ENCODE assay signal across 13 cellular contexts in the genomic region with DNA sequence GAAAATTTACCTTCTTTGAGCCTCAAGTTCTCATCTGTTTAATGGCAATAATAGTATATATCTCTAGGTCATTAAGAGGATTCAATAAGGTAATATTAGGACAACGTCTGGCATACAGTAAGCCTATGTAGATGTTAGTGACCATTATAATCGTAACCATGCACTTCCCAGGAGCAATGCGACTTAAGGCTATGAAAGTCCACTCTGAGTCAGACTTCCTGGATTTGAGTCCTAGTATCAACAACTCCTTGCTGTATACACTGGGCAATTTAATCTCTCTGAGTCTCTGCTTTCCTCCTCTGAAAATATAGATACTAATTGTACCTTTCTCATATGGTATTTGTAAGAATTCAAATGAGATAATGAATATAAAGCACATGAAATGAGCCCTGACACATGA.
"Had no signal": no experiment of that assay in that cellular context is flagged by ENCODE, and none has a peak within 500 bp of the region (broad histone marks: within the 10 kb centered on the region; RNA-seq: fewer than 3 reads in every experiment).

No MANE protein-coding gene starts in this region.

- H3K4me3 Mint-ChIP-seq: activated naive CD8-positive, alpha-beta T cell treated with anti-CD3 and anti-CD28 coated beads, Interleukin-2, amount 10 ng/mL, durations not matched to agents 7 days and 5 days; activated T-cell treated with anti-CD3 and anti-CD28 coated beads, Interleukin-2, amount 50 U/mL, for 72 hours; mesothelial cell of epicardium; type B pancreatic cell had no signal

- H3K27me3 Mint-ChIP-seq: type B pancreatic cell had no signal

- H3K27me3 ChIP-seq: right lobe of liver, suprapubic skin had no signal

- H3K36me3 ChIP-seq: right lobe of liver, suprapubic skin had no signal

- DNase-seq: activated CD4-positive, alpha-beta T cell treated with anti-CD3 and anti-CD28 coated beads, Interleukin-2, amount 50 U/mL, for 48 hours; activated CD4-positive, CD25-positive, alpha-beta regulatory T cell treated with anti-CD3 and anti-CD28 coated beads, Interleukin-2, amount 50 U/mL, for 72 hours; activated naive CD8-positive, alpha-beta T cell treated with anti-CD3 and anti-CD28 coated beads, Interleukin-2, amount 10 ng/mL, durations not matched to agents 7 days and 5 days; activated T-cell treated with anti-CD3 and anti-CD28 coated beads, Interleukin-2, amount 50 U/mL, for 72 hours; dorsolateral prefrontal cortex; hippocampal formation; right lobe of liver; stimulated activated CD4-positive, alpha-beta T cell treated with anti-CD3 and anti-CD28 coated beads, Interleukin-2, amount 100 ng/mL, for 24 hours; stimulated activated naive CD4-positive, alpha-beta T cell treated with Interleukin-2 at 50 U/mL for 16 hours had no signal

- H3K9me3 ChIP-seq: right lobe of liver, suprapubic skin had no signal

- H3K36me3 Mint-ChIP-seq: activated naive CD8-positive, alpha-beta T cell treated with anti-CD3 and anti-CD28 coated beads, Interleukin-2, amount 10 ng/mL, durations not matched to agents 7 days and 5 days; type B pancreatic cell had no signal

- H3K27ac Mint-ChIP-seq: activated naive CD8-positive, alpha-beta T cell treated with anti-CD3 and anti-CD28 coated beads, Interleukin-2, amount 10 ng/mL, durations not matched to agents 7 days and 5 days; activated T-cell treated with anti-CD3 and anti-CD28 coated beads, Interleukin-2, amount 50 U/mL, for 72 hours; mesothelial cell of epicardium; type B pancreatic cell had no signal

- FAIRE-seq: endometrium had no signal

- H3K4me1 Mint-ChIP-seq: activated naive CD8-positive, alpha-beta T cell treated with anti-CD3 and anti-CD28 coated beads, Interleukin-2, amount 10 ng/mL, durations not matched to agents 7 days and 5 days had no signal

- ATAC-seq: activated T-cell treated with anti-CD3 and anti-CD28 coated beads, Interleukin-2, amount 50 U/mL, for 72 hours; right lobe of liver had no signal

- H3K4me1 ChIP-seq: right lobe of liver, suprapubic skin had no signal

- H3K27ac ChIP-seq: dorsolateral prefrontal cortex, right lobe of liver, suprapubic skin had no signal

- H3K4me3 ChIP-seq: dorsolateral prefrontal cortex, right lobe of liver, suprapubic skin had no signal
